In the genomic region with DNA sequence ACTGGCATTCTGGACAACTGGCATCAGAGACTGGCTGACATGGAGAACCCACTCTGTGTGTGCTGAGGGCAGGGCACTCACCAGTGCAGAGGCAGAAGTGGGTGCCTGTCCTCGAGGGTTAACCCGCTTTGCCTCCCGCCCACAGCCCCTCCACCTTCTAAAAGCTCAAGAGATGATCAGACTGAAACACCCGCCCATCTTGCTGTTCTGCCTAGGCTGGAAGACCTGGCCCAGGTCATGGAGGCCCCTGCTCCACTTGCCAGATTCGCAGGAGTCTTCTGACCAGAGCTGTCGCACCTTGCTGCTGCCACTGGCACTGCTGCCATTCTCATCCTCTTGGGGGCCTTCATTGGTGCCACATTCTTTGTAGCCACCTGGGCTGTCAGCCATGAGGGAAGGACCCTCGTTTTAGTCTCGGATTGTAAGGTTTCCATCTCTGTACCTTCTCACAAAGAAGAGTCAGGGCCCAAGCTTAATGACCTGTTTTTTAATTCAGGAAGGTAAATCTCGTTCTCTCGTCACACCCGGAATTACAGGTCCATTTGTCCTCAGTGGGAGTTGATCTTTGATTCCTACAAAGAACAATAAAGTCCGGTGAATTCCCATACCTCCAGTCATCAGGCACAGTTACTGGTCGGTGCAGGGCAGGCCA, we compare ENCODE assay signal across 1 cellular context.
TF ChIP-seq lines count a peak whose summit lies in the region.

No MANE protein-coding gene starts in this region.

TF ChIP-seq in HepG2, 621 proteins besides CTCF, POLR2A, EP300 and RAD21:
- no peak for TF ChIP-seq SOX13 (IDR thresholded peaks at IDR 0.05)
- TF ChIP-seq SOX13 (CRISPR knock-in tag; conservative IDR thresholded peaks at IDR 0.05 in 1 of 2, IDR thresholded peaks at IDR 0.05 in 1 of 2): no peak
- TF ChIP-seq ZFP62 (CRISPR knock-in tag; IDR thresholded peaks at IDR 0.05): no peak
- TF ChIP-seq ZNF816 (CRISPR knock-in tag; IDR thresholded peaks at IDR 0.05; ENCODE audit: borderline replicate concordance): 0 out of 2 replicates have a peak, but pooled peaks have one; percentile 29
- no peak for TF ChIP-seq MAZ (IDR thresholded peaks at IDR 0.05; ENCODE audit: borderline replicate concordance, low read depth, low read length)
- 0 out of 2 replicates have a peak, but pooled peaks have one; percentile 19 for TF ChIP-seq MAZ (CRISPR knock-in tag; IDR thresholded peaks at IDR 0.05; ENCODE audit: low read depth)
- 0 out of 2 replicates have a peak, but pooled peaks have one; percentile 9 for TF ChIP-seq ZNF264 (CRISPR knock-in tag; IDR thresholded peaks at IDR 0.05)
- TF ChIP-seq ZNF772 (CRISPR knock-in tag; IDR thresholded peaks at IDR 0.05): 0 out of 2 replicates have a peak, but pooled peaks have one; percentile 48
- TF ChIP-seq ZNF782 (CRISPR knock-in tag; IDR thresholded peaks at IDR 0.05; ENCODE audit: borderline replicate concordance): no peak
- TF ChIP-seq SMARCE1 (IDR thresholded peaks at IDR 0.05; ENCODE audit: borderline replicate concordance): no peak
- TF ChIP-seq ZNF720 (CRISPR knock-in tag; IDR thresholded peaks at IDR 0.05): no peak
- TF ChIP-seq KLF9 (CRISPR knock-in tag; IDR thresholded peaks at IDR 0.05; ENCODE audit: low read depth): 0 out of 2 replicates have a peak, but pooled peaks have one; percentile 26
- peak; percentile 25; the same call in 1 of the 2 replicates for TF ChIP-seq ZNF430 (CRISPR knock-in tag; IDR thresholded peaks at IDR 0.05)
- TF ChIP-seq PAF1 (CRISPR knock-in tag; IDR thresholded peaks at IDR 0.05): 0 out of 2 replicates have a peak, but pooled peaks have one; percentile 2
- TF ChIP-seq, protein P1, sequence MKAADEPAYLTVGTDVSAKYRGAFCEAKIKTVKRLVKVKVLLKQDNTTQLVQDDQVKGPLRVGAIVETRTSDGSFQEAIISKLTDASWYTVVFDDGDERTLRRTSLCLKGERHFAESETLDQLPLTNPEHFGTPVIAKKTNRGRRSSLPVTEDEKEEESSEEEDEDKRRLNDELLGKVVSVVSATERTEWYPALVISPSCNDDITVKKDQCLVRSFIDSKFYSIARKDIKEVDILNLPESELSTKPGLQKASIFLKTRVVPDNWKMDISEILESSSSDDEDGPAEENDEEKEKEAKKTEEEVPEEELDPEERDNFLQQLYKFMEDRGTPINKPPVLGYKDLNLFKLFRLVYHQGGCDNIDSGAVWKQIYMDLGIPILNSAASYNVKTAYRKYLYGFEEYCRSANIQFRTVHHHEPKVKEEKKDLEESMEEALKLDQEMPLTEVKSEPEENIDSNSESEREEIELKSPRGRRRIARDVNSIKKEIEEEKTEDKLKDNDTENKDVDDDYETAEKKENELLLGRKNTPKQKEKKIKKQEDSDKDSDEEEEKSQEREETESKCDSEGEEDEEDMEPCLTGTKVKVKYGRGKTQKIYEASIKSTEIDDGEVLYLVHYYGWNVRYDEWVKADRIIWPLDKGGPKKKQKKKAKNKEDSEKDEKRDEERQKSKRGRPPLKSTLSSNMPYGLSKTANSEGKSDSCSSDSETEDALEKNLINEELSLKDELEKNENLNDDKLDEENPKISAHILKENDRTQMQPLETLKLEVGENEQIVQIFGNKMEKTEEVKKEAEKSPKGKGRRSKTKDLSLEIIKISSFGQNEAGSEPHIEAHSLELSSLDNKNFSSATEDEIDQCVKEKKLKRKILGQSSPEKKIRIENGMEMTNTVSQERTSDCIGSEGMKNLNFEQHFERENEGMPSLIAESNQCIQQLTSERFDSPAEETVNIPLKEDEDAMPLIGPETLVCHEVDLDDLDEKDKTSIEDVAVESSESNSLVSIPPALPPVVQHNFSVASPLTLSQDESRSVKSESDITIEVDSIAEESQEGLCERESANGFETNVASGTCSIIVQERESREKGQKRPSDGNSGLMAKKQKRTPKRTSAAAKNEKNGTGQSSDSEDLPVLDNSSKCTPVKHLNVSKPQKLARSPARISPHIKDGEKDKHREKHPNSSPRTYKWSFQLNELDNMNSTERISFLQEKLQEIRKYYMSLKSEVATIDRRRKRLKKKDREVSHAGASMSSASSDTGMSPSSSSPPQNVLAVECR (CRISPR knock-in tag; IDR thresholded peaks at IDR 0.05; ENCODE audit: borderline replicate concordance): peak; percentile 19; the same call in 1 of the 2 replicates
- TF ChIP-seq ZNF224 (CRISPR knock-in tag; IDR thresholded peaks at IDR 0.05): 0 out of 2 replicates have a peak, but pooled peaks have one; percentile 33
- TF ChIP-seq, protein P2, sequence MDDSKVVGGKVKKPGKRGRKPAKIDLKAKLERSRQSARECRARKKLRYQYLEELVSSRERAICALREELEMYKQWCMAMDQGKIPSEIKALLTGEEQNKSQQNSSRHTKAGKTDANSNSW (CRISPR knock-in tag; IDR thresholded peaks at IDR 0.05; ENCODE audit: borderline replicate concordance): no peak
- no peak for TF ChIP-seq ZNF777 (CRISPR knock-in tag; IDR thresholded peaks at IDR 0.05)
- no peak for TF ChIP-seq ZNF792 (CRISPR knock-in tag; IDR thresholded peaks at IDR 0.05)
- peak; percentile 73 for TF ChIP-seq AGO2 (optimal IDR thresholded peaks at IDR 0.05; ENCODE audit: low read depth, low read length)
- TF ChIP-seq NFYC (CRISPR knock-in tag; IDR thresholded peaks at IDR 0.05): 0 out of 2 replicates have a peak, but pooled peaks have one; percentile 3
- TF ChIP-seq JUND (CRISPR knock-in tag; IDR thresholded peaks at IDR 0.05): 0 out of 2 replicates have a peak, but pooled peaks have one; percentile 22
